In the genomic region with DNA sequence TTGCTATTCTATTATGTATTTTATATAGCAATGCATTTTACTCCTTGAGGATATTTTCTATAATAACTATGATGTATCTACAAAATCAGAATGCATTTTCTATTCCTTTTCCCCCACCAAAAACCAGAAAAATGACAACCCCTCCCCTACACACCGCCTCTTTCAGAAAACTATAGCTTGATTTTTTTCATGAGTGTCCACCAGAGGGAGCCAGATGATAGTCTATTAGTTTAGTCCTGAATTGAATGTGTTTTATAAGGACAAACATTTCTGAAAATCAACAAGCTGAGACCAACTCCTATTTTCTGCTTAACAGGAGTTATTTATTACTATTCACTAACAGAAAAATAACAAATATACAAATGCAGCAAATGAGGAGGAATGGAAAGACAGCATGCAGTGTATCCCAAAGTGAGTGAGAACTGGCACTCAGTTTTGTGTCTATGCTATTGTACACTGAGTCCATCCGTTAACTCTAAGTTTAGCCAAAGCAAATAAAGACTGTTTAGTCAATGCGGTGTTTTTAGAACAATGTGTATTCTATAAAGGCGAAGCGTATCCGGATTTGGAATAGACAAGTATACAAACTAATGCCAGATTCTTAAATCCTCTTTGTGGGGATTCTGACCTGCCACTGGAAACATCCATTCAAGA, we compare ENCODE assay signal across 8 cellular contexts.
A peak's percentile ranks its signal among the peaks of the same experiment; 100 is the strongest.
DNase-seq lines count a peak whose midpoint lies in the region; ATAC-seq and TF ChIP-seq lines count a peak whose summit lies in the region.

No MANE protein-coding gene starts in this region.

- CTCF ChIA-PET in Panc1 (lab: Charles Lee): interaction anchor here (0.6 to 2.3 kb wide), 4 partner anchors 8 to 344 kb away, joined by 3 to 25 read pairs (median 5); no protein-coding TSS in a partner anchor

- H3K36me3 ChIP-seq in Panc1 (ENCODE audit: control insufficient read depth, insufficient read depth, low read length) (no peaks in the 10 kb centered on the region), breast epithelium (no peaks in the 10 kb centered on the region)

- in situ Hi-C loops in Panc1 (cut with HindIII; ENCODE audit: low pct_unique_long_range_greater_than_20kb, low sequenced_read_pairs): no loop called here

- H3K27ac ChIP-seq in Panc1 (ENCODE audit: low read length): no peak overlapping the region
- H3K27ac ChIP-seq in breast epithelium: no peak overlapping the region

- H3K4me1 ChIP-seq in Panc1 (ENCODE audit: control insufficient read depth, insufficient read depth, low read length) (no peaks in the 10 kb centered on the region), breast epithelium (no peaks in the 10 kb centered on the region)

- BruUV-seq in Panc1 (replicated peaks; lab: Mats Ljungman, UMichigan): no TSS peak

- no peak for TF ChIP-seq POLR2A in breast epithelium (IDR thresholded peaks at IDR 0.05)

- TF ChIP-seq CTCF in Panc1 (IDR thresholded peaks at IDR 0.05): peak; percentile 58; the same call in 1 of the 2 replicates
- peak; percentile 82 to 85 (median 84) for TF ChIP-seq CTCF in breast epithelium (IDR thresholded peaks at IDR 0.05)

- H3K4me3 ChIP-seq in Panc1 (ENCODE audit: low read depth in 2 of 2, low read length in 2 of 2) (no peak overlapping the region), breast epithelium (no peak overlapping the region)

- DNase-seq in NCI-H510A treated with DMSO at 0.1 percent for 48 hours (lab: John Stamatoyannopoulos, UW) (peak; percentile 58), NCI-H510A (lab: John Stamatoyannopoulos, UW) (no peak), HT-29 (ENCODE audit: low spot score) (peak; percentile 82), Panc1 (ENCODE audit: low read depth, low spot score) (no peak), breast epithelium (ENCODE audit: low spot score in 2 of 2) (no peak), left colon (no peak), stromal cell of bone marrow (ENCODE audit: low read depth) (peak; percentile 35), occipital lobe (lab: John Stamatoyannopoulos, UW) (no peak)

- no peak for ATAC-seq in Panc1
- ATAC-seq in left colon: peak; percentile 55

- no peaks in the 10 kb centered on the region for H3K9me3 ChIP-seq in Panc1 (ENCODE audit: control insufficient read depth, insufficient read depth, low read depth, low read length)
- no peaks in the 10 kb centered on the region for H3K9me3 ChIP-seq in breast epithelium

- intact Hi-C loops in Panc1 (cut with micrococcal nuclease; ENCODE audit: unreplicated experiment) (loop anchor here (1.0 kb wide), 1 partner anchor 343 kb away; no protein-coding TSS in a partner anchor), breast epithelium (cut with DNase I; ENCODE audit: low total_unique reads) (no loop called here), left colon (cut with DNase I, micrococcal nuclease) (loop anchor here (2.0 to 10.0 kb wide), 2 partner anchors 332 to 340 kb away; no protein-coding TSS in a partner anchor)

- POLR2A ChIA-PET in Panc1 (lab: Charles Lee): no interaction called here

- H3K27me3 ChIP-seq in Panc1 (ENCODE audit: control insufficient read depth, insufficient read depth, low read length): no peaks in the 10 kb centered on the region
- no peaks in the 10 kb centered on the region for H3K27me3 ChIP-seq in breast epithelium

Comparison
In these comparisons a context has a peak if more than half of its experiments do, and no peak if none do; other contexts are left out.
1. DNase-seq: peak in NCI-H510A treated with DMSO at 0.1 percent for 48 hours (single experiment), HT-29 (single experiment) and stromal cell of bone marrow (single experiment); none in NCI-H510A (single experiment), Panc1 (single experiment), breast epithelium (0 of 2), left colon (0 of 2) and occipital lobe (single experiment).